9 cellular contexts compared by ENCODE assay signal in the genomic region with DNA sequence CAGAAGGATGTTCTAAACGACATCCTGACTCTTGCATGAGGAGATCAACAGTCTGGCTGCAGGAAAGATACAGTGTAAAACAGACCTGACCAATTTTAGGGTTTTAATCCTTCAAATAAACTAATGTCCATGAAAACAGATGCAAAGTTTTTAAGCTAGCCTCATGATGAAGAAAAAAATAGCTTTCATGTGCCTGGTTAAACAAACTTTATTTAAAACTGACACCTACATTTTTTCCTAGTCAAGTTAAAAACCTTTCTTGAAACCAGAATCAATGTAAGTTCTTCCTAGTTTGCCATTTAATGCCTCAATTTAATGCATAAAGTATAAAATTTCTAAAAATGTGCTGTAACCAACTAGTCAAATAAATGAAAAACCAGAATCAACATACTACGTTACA. TPM values are rescaled to one million over a fixed set of nuclear protein-coding genes. Genes with fewer than 3 reads are reported as not detected.
DNase-seq lines count a peak whose midpoint lies in the region; ATAC-seq lines count a peak whose summit lies in the region.
"Had no signal": no experiment of that assay in that cellular context is flagged by ENCODE, and none has a peak within 500 bp of the region (broad histone marks: within the 10 kb centered on the region; RNA-seq: fewer than 3 reads in every experiment).

No MANE protein-coding gene starts in this region.

- intact Hi-C loops in activated CD4-positive, alpha-beta T cell treated with anti-CD3 and anti-CD28 coated beads for 36 hours (cut with DNase I, micrococcal nuclease) = loop anchor here (2.0 to 10.0 kb wide), 7 partner anchors 49 to 1571 kb away; a partner anchor contains a TSS

- peak overlapping the region; percentile 77; the same call in 1 of the 2 replicates for H3K9ac ChIP-seq in iPS-20b (ENCODE audit: low read depth, low read length)
- H3K9ac ChIP-seq in stomach smooth muscle (ENCODE audit: low read length in 2 of 2) = peak overlapping the region in 1 of 2 donors; percentile 53

- peak overlapping the region; percentile 70 for H3K27ac Mint-ChIP-seq in activated CD4-positive, alpha-beta T cell treated with anti-CD3 and anti-CD28 coated beads for 36 hours
- H3K27ac Mint-ChIP-seq in activated CD8-positive, alpha-beta T cell treated with anti-CD3 and anti-CD28 coated beads, Interleukin-2, amount 10 ng/mL, durations not matched to agents 7 days and 5 days = peak overlapping the region; percentile 65

- peak overlapping the region; percentile 93 for H3K4me3 ChIP-seq in iPS-20b (ENCODE audit: low read length)
- peak overlapping the region; percentile 85 to 95 for H3K4me3 ChIP-seq in stomach smooth muscle (ENCODE audit: low read length in 2 of 2)

- CTCF ChIA-PET in activated CD4-positive, alpha-beta T cell treated with anti-CD3 and anti-CD28 coated beads for 36 hours (lab: Charles Lee) = interaction anchor here (0.7 to 4.0 kb wide), 6 partner anchors 12 to 56 kb away, joined by 3 to 20 read pairs (median 4); no protein-coding TSS in a partner anchor
- CTCF ChIA-PET in activated CD8-positive, alpha-beta T cell treated with anti-CD3 and anti-CD28 coated beads, Interleukin-2, amount 10 ng/mL, durations not matched to agents 7 days and 5 days (lab: Charles Lee) = interaction anchor here (1.0 to 8.1 kb wide), 3 partner anchors 26 to 148 kb away, joined by 3 to 65 read pairs (median 5); no protein-coding TSS in a partner anchor

- H3K4me1 Mint-ChIP-seq in activated CD4-positive, alpha-beta T cell treated with anti-CD3 and anti-CD28 coated beads for 36 hours = peaks cover 55% of the 10 kb centered on the region
- H3K4me1 Mint-ChIP-seq in activated CD8-positive, alpha-beta T cell treated with anti-CD3 and anti-CD28 coated beads, Interleukin-2, amount 10 ng/mL, durations not matched to agents 7 days and 5 days (ENCODE audit: low read depth) = peaks cover 56% of the 10 kb centered on the region

- peak overlapping the region; percentile 81 for H3K4me3 Mint-ChIP-seq in activated CD4-positive, alpha-beta T cell treated with anti-CD3 and anti-CD28 coated beads for 36 hours
- H3K4me3 Mint-ChIP-seq in activated CD8-positive, alpha-beta T cell treated with anti-CD3 and anti-CD28 coated beads, Interleukin-2, amount 10 ng/mL, durations not matched to agents 7 days and 5 days = peak overlapping the region; percentile 86

- H3K36me3 Mint-ChIP-seq in activated CD4-positive, alpha-beta T cell treated with anti-CD3 and anti-CD28 coated beads for 36 hours (ENCODE audit: low read depth) = peaks cover 44% of the 10 kb centered on the region
- peaks cover 44% of the 10 kb centered on the region for H3K36me3 Mint-ChIP-seq in activated CD8-positive, alpha-beta T cell treated with anti-CD3 and anti-CD28 coated beads, Interleukin-2, amount 10 ng/mL, durations not matched to agents 7 days and 5 days (ENCODE audit: low read depth)

- H3K27me3 Mint-ChIP-seq in activated CD4-positive, alpha-beta T cell treated with anti-CD3 and anti-CD28 coated beads for 36 hours = no peaks in the 10 kb centered on the region
- no peaks in the 10 kb centered on the region for H3K27me3 Mint-ChIP-seq in activated CD8-positive, alpha-beta T cell treated with anti-CD3 and anti-CD28 coated beads, Interleukin-2, amount 10 ng/mL, durations not matched to agents 7 days and 5 days (ENCODE audit: low read depth)

- H3K36me3 ChIP-seq in iPS-20b (ENCODE audit: insufficient read depth, low read depth, low read length) (peaks cover 61% of the 10 kb centered on the region), stomach smooth muscle (ENCODE audit: control insufficient read depth in 2 of 2, insufficient read depth in 2 of 2, low read length in 2 of 2) (peaks cover 0 to 3% of the 10 kb centered on the region in 2 donors)

- peaks cover 13% of the 10 kb centered on the region for H3K4me1 ChIP-seq in iPS-20b (ENCODE audit: insufficient read depth, low read length)
- H3K4me1 ChIP-seq in stomach smooth muscle (ENCODE audit: control insufficient read depth, insufficient read depth, low read length) = peaks cover 29% of the 10 kb centered on the region

- no peak for ATAC-seq in activated CD4-positive, alpha-beta T cell treated with anti-CD3 and anti-CD28 coated beads for 36 hours
- ATAC-seq in activated CD8-positive, alpha-beta T cell treated with anti-CD3 and anti-CD28 coated beads, Interleukin-2, amount 10 ng/mL, durations not matched to agents 7 days and 5 days = no peak

- no peak for DNase-seq in activated CD4-positive, alpha-beta T cell treated with anti-CD3 and anti-CD28 coated beads for 36 hours
- no peak for DNase-seq in activated CD4-positive, alpha-beta T cell treated with anti-CD3 and anti-CD28 coated beads, Interleukin-2, amount 50 U/mL, for 1 hour
- no peak for DNase-seq in activated CD8-positive, alpha-beta T cell treated with anti-CD3 and anti-CD28 coated beads, Interleukin-2, amount 10 ng/mL, durations not matched to agents 7 days and 5 days
- DNase-seq in mucosa of gallbladder (ENCODE audit: low spot score) (no peak), putamen (ENCODE audit: low spot score) (no peak), DMS79 (lab: John Stamatoyannopoulos, UW) (no peak)
- DNase-seq: C1 segment of cervical spinal cord had no signal

- H3K27ac ChIP-seq in iPS-20b (ENCODE audit: low read length) = no peak overlapping the region
- no peak overlapping the region for H3K27ac ChIP-seq in stomach smooth muscle (ENCODE audit: low read length)

- no peaks in the 10 kb centered on the region for H3K9me3 ChIP-seq in iPS-20b (ENCODE audit: insufficient read depth, low read depth, low read length)
- no peaks in the 10 kb centered on the region for H3K9me3 ChIP-seq in stomach smooth muscle (ENCODE audit: control insufficient read depth in 2 of 2, low read length in 2 of 2)

- POLR2A ChIA-PET in activated CD4-positive, alpha-beta T cell treated with anti-CD3 and anti-CD28 coated beads for 36 hours (lab: Charles Lee) = interaction anchor here (0.6 to 1.1 kb wide), 4 partner anchors 44 to 239 kb away, joined by 3 to 7 read pairs (median 5); no protein-coding TSS in a partner anchor
- POLR2A ChIA-PET in activated CD8-positive, alpha-beta T cell treated with anti-CD3 and anti-CD28 coated beads, Interleukin-2, amount 10 ng/mL, durations not matched to agents 7 days and 5 days (lab: Charles Lee) = interaction anchor here (0.8 to 2.0 kb wide), 6 partner anchors 25 to 318 kb away, joined by 3 to 5 read pairs (median 3); a partner anchor contains a TSS

- H3K27me3 ChIP-seq in iPS-20b (ENCODE audit: insufficient read depth, low read length) (no peaks in the 10 kb centered on the region), stomach smooth muscle (ENCODE audit: control insufficient read depth in 1 of 2, insufficient read depth in 2 of 2, low read length in 2 of 2) (no peaks in the 10 kb centered on the region)

- H3K9me3 Mint-ChIP-seq in activated CD4-positive, alpha-beta T cell treated with anti-CD3 and anti-CD28 coated beads for 36 hours (ENCODE audit: low read depth) = no peaks in the 10 kb centered on the region
- no peaks in the 10 kb centered on the region for H3K9me3 Mint-ChIP-seq in activated CD8-positive, alpha-beta T cell treated with anti-CD3 and anti-CD28 coated beads, Interleukin-2, amount 10 ng/mL, durations not matched to agents 7 days and 5 days (ENCODE audit: insufficient read depth)

RNA-seq across cellular contexts. Expression of a gene that starts 2.9 kb away (rescaled TPM):
- total RNA-seq in activated CD4-positive, alpha-beta T cell treated with anti-CD3 and anti-CD28 coated beads for 36 hours = 10 to 100 TPM; 74.0 to 75.6 TPM
- 10 to 100 TPM; 63.8 to 66.2 TPM for total RNA-seq in activated CD8-positive, alpha-beta T cell treated with anti-CD3 and anti-CD28 coated beads, Interleukin-2, amount 10 ng/mL, durations not matched to agents 7 days and 5 days
- 63.8 TPM for total RNA-seq in mucosa of gallbladder
